ENCODE assay signal across 8 cellular contexts in genomic region chr9:33024126-33024965, GRCh38. TPM values are rescaled to one million over a fixed set of nuclear protein-coding genes. Genes with fewer than 3 reads are reported as not detected.
A peak's percentile ranks its signal among the peaks of the same experiment; 100 is the strongest.
DNase-seq lines count a peak whose midpoint lies in the region; ATAC-seq and TF ChIP-seq lines count a peak whose summit lies in the region.

No MANE protein-coding gene starts in this region.

- TF ChIP-seq CTCF in Loucy (conservative IDR thresholded peaks at IDR 0.05; ENCODE audit: low read length), result no peak

- intact Hi-C loops in sciatic nerve (cut with DNase I), result no loop called here

- H3K9me2 ChIP-seq in Loucy (replicated peaks; ENCODE audit: low read depth, low read length), result no peaks in the 10 kb centered on the region

- H3K4me3 Mint-ChIP-seq in activated naive CD8-positive, alpha-beta T cell treated with anti-CD3 and anti-CD28 coated beads, Interleukin-2, amount 50 U/mL, for 24 hours, result peak overlapping the region; percentile 98

- H3K27me3 ChIP-seq in Loucy (ENCODE audit: insufficient read depth, low read length, poor library complexity, severe bottlenecking), result peaks cover 4% of the 10 kb centered on the region

- peaks cover 41% of the 10 kb centered on the region for H4K20me1 ChIP-seq in Loucy (ENCODE audit: insufficient read depth, low read length, poor library complexity, severe bottlenecking)

- peaks cover 46% of the 10 kb centered on the region for H3K4me1 ChIP-seq in Loucy (ENCODE audit: insufficient read depth, low read length, poor library complexity, severe bottlenecking)

- H3K79me2 ChIP-seq in Loucy (ENCODE audit: insufficient read depth, low read length), result peaks cover 66% of the 10 kb centered on the region

- ATAC-seq in GM18498 (IDR thresholded peaks at IDR 0.05; ENCODE audit: unreplicated experiment) (peak; percentile 0), sciatic nerve (peak; percentile 54), HG03045 (IDR thresholded peaks at IDR 0.05; ENCODE audit: unreplicated experiment) (no peak), GM18873 (IDR thresholded peaks at IDR 0.05; ENCODE audit: low FRiP score, unreplicated experiment) (no peak)
- ATAC-seq in activated naive CD8-positive, alpha-beta T cell treated with anti-CD3 and anti-CD28 coated beads, Interleukin-2, amount 50 U/mL, for 24 hours, result no peak

- H3K9me3 Mint-ChIP-seq in activated naive CD8-positive, alpha-beta T cell treated with anti-CD3 and anti-CD28 coated beads, Interleukin-2, amount 50 U/mL, for 24 hours, result no peaks in the 10 kb centered on the region

- peaks cover 53% of the 10 kb centered on the region for H3K36me3 Mint-ChIP-seq in activated naive CD8-positive, alpha-beta T cell treated with anti-CD3 and anti-CD28 coated beads, Interleukin-2, amount 50 U/mL, for 24 hours (ENCODE audit: low read depth)

- H3K9ac ChIP-seq in Loucy (ENCODE audit: low read depth, low read length, poor library complexity, severe bottlenecking), result peak overlapping the region; percentile 99

- peaks cover 65% of the 10 kb centered on the region for H3K4me1 Mint-ChIP-seq in activated naive CD8-positive, alpha-beta T cell treated with anti-CD3 and anti-CD28 coated beads, Interleukin-2, amount 50 U/mL, for 24 hours

- H3K4me2 ChIP-seq in Loucy (ENCODE audit: low read depth, low read length, poor library complexity, severe bottlenecking), result peak overlapping the region; percentile 86

- H3K9me3 ChIP-seq in Loucy (ENCODE audit: insufficient read depth, low read depth, low read length), result no peaks in the 10 kb centered on the region

- H3K27ac Mint-ChIP-seq in activated naive CD8-positive, alpha-beta T cell treated with anti-CD3 and anti-CD28 coated beads, Interleukin-2, amount 50 U/mL, for 24 hours, result peak overlapping the region; percentile 95

- no peaks in the 10 kb centered on the region for H3F3A ChIP-seq in Loucy (ENCODE audit: low read depth)

- DNase-seq in activated naive CD8-positive, alpha-beta T cell treated with anti-CD3 and anti-CD28 coated beads, Interleukin-2, amount 50 U/mL, for 24 hours, result no peak
- DNase-seq in hepatic stellate cell (ENCODE audit: low spot score), result peak; percentile 19
- no peak for DNase-seq in sciatic nerve (ENCODE audit: low spot score)
- no peak for DNase-seq in epidermal melanocyte (ENCODE audit: insufficient read length, low spot score)

- H3K4me3 ChIP-seq in Loucy (ENCODE audit: low read length, poor library complexity, severe bottlenecking), result peak overlapping the region; percentile 94

- peaks cover 20% of the 10 kb centered on the region; the same call in 1 of the 2 replicates for H3K36me3 ChIP-seq in Loucy (ENCODE audit: insufficient read depth, low read length)

- H2AFZ ChIP-seq in Loucy (ENCODE audit: low read length), result peak overlapping the region; percentile 78

- H3K27me3 Mint-ChIP-seq in activated naive CD8-positive, alpha-beta T cell treated with anti-CD3 and anti-CD28 coated beads, Interleukin-2, amount 50 U/mL, for 24 hours, result no peaks in the 10 kb centered on the region

RNA-seq across cellular contexts. Expression of gene DNAJA1, which starts 0.7 kb away (rescaled TPM):
- 108 TPM for total RNA-seq in sciatic nerve

RNA-seq across cellular contexts. Expression of gene APTX, which starts 22.9 kb away (rescaled TPM):
- 29.0 TPM for total RNA-seq in sciatic nerve

RNA-seq across cellular contexts. Expression of gene SMU1, which starts 52.1 kb away (rescaled TPM):
- 23.8 TPM for total RNA-seq in sciatic nerve

Comparison
In these comparisons a context has a peak if more than half of its experiments do, and no peak if none do; other contexts are left out.
1. ATAC-seq: peak in GM18498 (single experiment) and sciatic nerve (single experiment); none in activated naive CD8-positive, alpha-beta T cell treated with anti-CD3 and anti-CD28 coated beads, Interleukin-2, amount 50 U/mL, for 24 hours (single experiment), HG03045 (single experiment) and GM18873 (single experiment).